8 cellular contexts compared by ENCODE assay signal in genomic region chr5:139439013-139439903, GRCh38. TPM values are rescaled to one million over a fixed set of nuclear protein-coding genes. Genes with fewer than 3 reads are reported as not detected.
A peak's percentile ranks its signal among the peaks of the same experiment; 100 is the strongest.
DNase-seq lines count a peak whose midpoint lies in the region; ATAC-seq and TF ChIP-seq lines count a peak whose summit lies in the region.

Gene DNAJC18, minus strand, starts transcription at chr5:139439525. Its CDS starts 80 bp downstream, at chr5:139439445.

- no peaks in the 10 kb centered on the region for H3K9me3 Mint-ChIP-seq in T-helper 2 cell treated with Interferon-gamma antibody and Interleukin-4, amounts not matched to agents 5 μg/mL and 100 μg/mL, for 36 hours

- peak; percentile 87 for DNase-seq in NCI-H2029 (lab: John Stamatoyannopoulos, UW)
- DNase-seq in T-helper 2 cell treated with Interferon-gamma antibody and Interleukin-4, amounts not matched to agents 5 μg/mL and 100 μg/mL, for 36 hours (ENCODE audit: low spot score) = peak; percentile 91
- DNase-seq in ascending aorta (ENCODE audit: low spot score in 2 of 2) = peak; percentile 83 to 98
- DNase-seq in right cardiac atrium = peak; percentile 96 to 99 (median 98)
- DNase-seq in putamen (ENCODE audit: low spot score) = peak; percentile 95
- DNase-seq in aorta = peak; percentile 97 to 99

- H3K4me1 ChIP-seq in ascending aorta (peaks cover 5 to 9% of the 10 kb centered on the region in 2 donors), right cardiac atrium (ENCODE audit: control insufficient read depth, insufficient read depth, low read length) (peaks cover 4% of the 10 kb centered on the region), aorta (ENCODE audit: control insufficient read depth in 1 of 2, insufficient read depth in 2 of 2, low read length in 2 of 2) (peaks cover 0 to 3% of the 10 kb centered on the region in 2 donors)

- H3K27me3 ChIP-seq in ascending aorta = no peaks in the 10 kb centered on the region
- H3K27me3 ChIP-seq in right cardiac atrium (ENCODE audit: control insufficient read depth, insufficient read depth) = no peaks in the 10 kb centered on the region
- no peaks in the 10 kb centered on the region for H3K27me3 ChIP-seq in aorta (ENCODE audit: control insufficient read depth in 1 of 2, insufficient read depth in 2 of 2, low read length in 1 of 2)

- intact Hi-C loops in ascending aorta (cut with DNase I) = loop anchor here (1.0 to 5.0 kb wide), 4 partner anchors 34 to 123 kb away; partner anchors contain the start of genes SPATA24, STING1 and UBE2D2
- intact Hi-C loops in right cardiac atrium (cut with DNase I) = loop anchor here in 1 of 4 donors (10.0 kb wide), 1 partner anchor 46 kb away; the partner anchor contains the start of gene STING1
- intact Hi-C loops in aorta (cut with DNase I) = loop anchor here in 1 of 2 donors (5.0 kb wide), 1 partner anchor 43 kb away; the partner anchor contains the start of gene STING1

- H3K4me3 Mint-ChIP-seq in T-helper 2 cell treated with Interferon-gamma antibody and Interleukin-4, amounts not matched to agents 5 μg/mL and 100 μg/mL, for 36 hours = peak within 1 kb of the TSS; percentile 98

- peaks cover 50% of the 10 kb centered on the region for H3K4me1 Mint-ChIP-seq in T-helper 2 cell treated with Interferon-gamma antibody and Interleukin-4, amounts not matched to agents 5 μg/mL and 100 μg/mL, for 36 hours (ENCODE audit: low read depth)

- H3K27ac ChIP-seq in ascending aorta = peak within 1 kb of the TSS; percentile 90 to 94
- H3K27ac ChIP-seq in right cardiac atrium (ENCODE audit: low read length) = peak within 1 kb of the TSS; percentile 97
- peak within 1 kb of the TSS; percentile 71 to 92 for H3K27ac ChIP-seq in aorta (ENCODE audit: low read depth in 1 of 2, low read length in 2 of 2)

- WGBS in right cardiac atrium = 3% methylated on average over 49 of the region's 49 CpGs
- WGBS in aorta, 2 donors = 2 to 3% methylated on average over 46 to 49 of the region's 49 CpGs

- peak within 1 kb of the TSS; percentile 100 for H3K27ac Mint-ChIP-seq in T-helper 2 cell treated with Interferon-gamma antibody and Interleukin-4, amounts not matched to agents 5 μg/mL and 100 μg/mL, for 36 hours

- H3K36me3 Mint-ChIP-seq in T-helper 2 cell treated with Interferon-gamma antibody and Interleukin-4, amounts not matched to agents 5 μg/mL and 100 μg/mL, for 36 hours (ENCODE audit: low read depth) = peaks cover 7% of the 10 kb centered on the region

- peak within 1 kb of the TSS; percentile 69 to 74 for H3K4me3 ChIP-seq in ascending aorta
- H3K4me3 ChIP-seq in right cardiac atrium (ENCODE audit: low read length) = peak within 1 kb of the TSS; percentile 95
- H3K4me3 ChIP-seq in aorta (ENCODE audit: low read length in 2 of 2) = peak within 1 kb of the TSS; percentile 64 to 85

- H3K36me3 ChIP-seq in ascending aorta (peaks cover 0 to 6% of the 10 kb centered on the region in 2 donors), aorta (ENCODE audit: control insufficient read depth in 1 of 2, insufficient read depth in 2 of 2, low read length in 1 of 2) (peaks cover 0 to 1% of the 10 kb centered on the region in 2 donors)

- H3K9me3 ChIP-seq in ascending aorta = no peaks in the 10 kb centered on the region
- H3K9me3 ChIP-seq in right cardiac atrium (ENCODE audit: control insufficient read depth, low read length) = no peaks in the 10 kb centered on the region
- H3K9me3 ChIP-seq in aorta (ENCODE audit: control insufficient read depth, low read length) = no peaks in the 10 kb centered on the region

- peak; percentile 88 for ATAC-seq in GM18502 (IDR thresholded peaks at IDR 0.05; ENCODE audit: poor library complexity, unreplicated experiment)
- peak; percentile 84 for ATAC-seq in HG02943 (IDR thresholded peaks at IDR 0.05; ENCODE audit: low read depth, unreplicated experiment)
- ATAC-seq in right cardiac atrium = peak; percentile 98 to 99
- ATAC-seq in aorta (ENCODE audit: low FRiP score) = peak; percentile 97

- H3K27me3 Mint-ChIP-seq in T-helper 2 cell treated with Interferon-gamma antibody and Interleukin-4, amounts not matched to agents 5 μg/mL and 100 μg/mL, for 36 hours (ENCODE audit: low read depth) = no peaks in the 10 kb centered on the region

- TF ChIP-seq CTCF in ascending aorta (IDR thresholded peaks at IDR 0.05) = no peak

RNA-seq across cellular contexts. Expression of gene DNAJC18, which starts in this region (rescaled TPM):
- 8.4 TPM for total RNA-seq in ascending aorta
- total RNA-seq in right cardiac atrium = 10 to 100 TPM; 14.0 to 24.9 (median 15.2) TPM
- 5.6 TPM for polyA plus RNA-seq in right cardiac atrium
- total RNA-seq in aorta = 10 to 100 TPM; 18.5 to 26.4 TPM
- polyA plus RNA-seq in aorta = 1 to 10 TPM; 4.3 to 9.7 TPM

Comparison
In these comparisons a context has a peak if more than half of its experiments do, and no peak if none do; other contexts are left out.
1. Peak in every context shown above with its lines: DNase-seq, ATAC-seq, H3K4me3 ChIP-seq and H3K27ac ChIP-seq.